13 cellular contexts compared by ENCODE assay signal in the genomic region with DNA sequence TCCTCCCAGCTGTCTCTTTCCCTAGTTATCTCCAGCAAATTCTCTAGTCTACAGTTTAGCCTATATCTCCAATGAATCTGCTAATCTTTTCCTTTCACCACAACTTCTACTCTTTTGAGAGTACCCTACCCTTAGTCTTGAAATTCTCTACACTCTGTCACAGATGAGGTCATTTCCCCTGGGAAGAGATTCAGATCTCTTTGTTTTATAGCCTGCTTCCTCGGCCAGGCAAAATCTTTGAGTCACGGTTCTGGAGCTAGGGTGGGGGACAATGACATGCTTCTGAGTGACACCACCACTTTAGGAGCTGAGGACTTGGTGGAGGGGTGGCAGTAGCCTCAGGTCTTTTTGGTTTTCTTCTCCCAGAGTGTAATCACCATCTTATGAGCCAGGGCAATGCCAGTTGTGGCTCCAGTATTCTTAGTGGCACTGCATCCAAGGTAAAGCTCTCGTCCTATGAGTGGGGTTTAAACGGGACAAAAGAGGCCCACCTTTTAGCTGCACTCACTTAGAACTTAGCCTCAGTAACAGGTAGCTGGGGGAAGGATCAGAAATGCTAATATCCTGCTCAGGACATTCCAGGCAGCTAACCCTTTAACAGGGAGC.
A peak's percentile ranks its signal among the peaks of the same experiment; 100 is the strongest.
DNase-seq lines count a peak whose midpoint lies in the region; ATAC-seq and TF ChIP-seq lines count a peak whose summit lies in the region.
"Had no signal": no experiment of that assay in that cellular context is flagged by ENCODE, and none has a peak within 500 bp of the region (broad histone marks: within the 10 kb centered on the region; RNA-seq: fewer than 3 reads in every experiment).

No MANE protein-coding gene starts in this region.

- no peaks in the 10 kb centered on the region for H3K27me3 ChIP-seq in heart left ventricle
- H3K27me3 ChIP-seq in right atrium auricular region = no peaks in the 10 kb centered on the region
- H3K27me3 ChIP-seq in foreskin keratinocyte = no peaks in the 10 kb centered on the region

- H3K36me3 ChIP-seq in heart left ventricle (no peaks in the 10 kb centered on the region), right atrium auricular region (no peaks in the 10 kb centered on the region)
- H3K36me3 ChIP-seq: thoracic aorta had no signal

- TF ChIP-seq CTCF in heart left ventricle (IDR thresholded peaks at IDR 0.05) (no peak), right atrium auricular region (IDR thresholded peaks at IDR 0.05) (no peak), foreskin keratinocyte (conservative IDR thresholded peaks at IDR 0.05) (no peak)

- H3K4me3 ChIP-seq in heart left ventricle (no peak overlapping the region), right atrium auricular region (no peak overlapping the region)
- H3K4me3 ChIP-seq: thoracic aorta had no signal

- 58 to 72% (median 67%) methylated on average over 4 of the region's 4 CpGs for WGBS in heart left ventricle, 4 donors

- intact Hi-C loops in heart left ventricle (cut with DNase I) = no loop called here

- H3K4me1 ChIP-seq in heart left ventricle = peaks cover 0 to 18% (median 8%) of the 10 kb centered on the region in 12 donors
- H3K4me1 ChIP-seq in right atrium auricular region = peaks cover 0 to 11% of the 10 kb centered on the region in 2 donors
- H3K4me1 ChIP-seq in foreskin keratinocyte = no peaks in the 10 kb centered on the region

- H3K27me3 Mint-ChIP-seq in stimulated activated memory B cell treated with anti-CD40 and anti-IgM and Interleukin-4, amounts not matched to agents 10 μg/mL and 1 μg/mL and 100 μg/mL, for 72 hours = no peaks in the 10 kb centered on the region
- H3K27me3 Mint-ChIP-seq in T-cell = no peaks in the 10 kb centered on the region

- H3K36me3 Mint-ChIP-seq in stimulated activated memory B cell treated with anti-CD40 and anti-IgM and Interleukin-4, amounts not matched to agents 10 μg/mL and 1 μg/mL and 100 μg/mL, for 72 hours = peaks cover 44% of the 10 kb centered on the region
- peaks cover 45% of the 10 kb centered on the region for H3K36me3 Mint-ChIP-seq in T-cell

- peaks cover 35% of the 10 kb centered on the region for H3K4me1 Mint-ChIP-seq in stimulated activated memory B cell treated with anti-CD40 and anti-IgM and Interleukin-4, amounts not matched to agents 10 μg/mL and 1 μg/mL and 100 μg/mL, for 72 hours
- H3K4me1 Mint-ChIP-seq in T-cell = peaks cover 48 to 68% (median 59%) of the 10 kb centered on the region in 3 donors

- CTCF ChIA-PET in T-cell (lab: Charles Lee) = no interaction called here

- POLR2A ChIA-PET in T-cell (lab: Charles Lee) = no interaction called here

- peak overlapping the region; percentile 8 for H3K27ac Mint-ChIP-seq in stimulated activated memory B cell treated with anti-CD40 and anti-IgM and Interleukin-4, amounts not matched to agents 10 μg/mL and 1 μg/mL and 100 μg/mL, for 72 hours
- peak overlapping the region in 1 of 2 donors; percentile 64 for H3K27ac Mint-ChIP-seq in T-cell

- no peak for TF ChIP-seq POLR2A in heart left ventricle (IDR thresholded peaks at IDR 0.05)

- H3K9me3 Mint-ChIP-seq in stimulated activated memory B cell treated with anti-CD40 and anti-IgM and Interleukin-4, amounts not matched to agents 10 μg/mL and 1 μg/mL and 100 μg/mL, for 72 hours = peaks cover 9% of the 10 kb centered on the region
- H3K9me3 Mint-ChIP-seq in T-cell = peaks cover 4 to 20% (median 9%) of the 10 kb centered on the region in 3 donors

- H3K4me3 Mint-ChIP-seq in stimulated activated memory B cell treated with anti-CD40 and anti-IgM and Interleukin-4, amounts not matched to agents 10 μg/mL and 1 μg/mL and 100 μg/mL, for 72 hours = no peak overlapping the region
- no peak overlapping the region for H3K4me3 Mint-ChIP-seq in T-cell

- ATAC-seq in heart left ventricle = peak; percentile 64 to 91 (median 72)
- ATAC-seq in foreskin keratinocyte = peak; percentile 24
- no peak for ATAC-seq in stimulated activated memory B cell treated with anti-CD40 and anti-IgM and Interleukin-4, amounts not matched to agents 10 μg/mL and 1 μg/mL and 100 μg/mL, for 72 hours
- no peak for ATAC-seq in GM19023 (IDR thresholded peaks at IDR 0.05; ENCODE audit: unreplicated experiment)
- ATAC-seq in T-cell (replicated peaks in 1 of 4) = no peak

- peak overlapping the region in 2 of 12 donors; percentile 33 to 36 for H3K27ac ChIP-seq in heart left ventricle
- no peak overlapping the region for H3K27ac ChIP-seq in right atrium auricular region
- no peak overlapping the region for H3K27ac ChIP-seq in foreskin keratinocyte
- H3K27ac ChIP-seq: thoracic aorta had no signal

- peaks cover 0 to 21% (median 9%) of the 10 kb centered on the region in 12 donors for H3K9me3 ChIP-seq in heart left ventricle
- H3K9me3 ChIP-seq in right atrium auricular region = peaks cover 0 to 15% of the 10 kb centered on the region in 2 donors

- DNase-seq in heart left ventricle = peak in 1 of 5 donors; percentile 41
- DNase-seq in right atrium auricular region (ENCODE audit: low spot score) = no peak
- DNase-seq in T1000 (lab: John Stamatoyannopoulos, UW) = peak; percentile 19
- peak in 1 of 2 donors; percentile 34 for DNase-seq in foreskin keratinocyte
- no peak for DNase-seq in T-cell
- DNase-seq in activated naive CD4-positive, alpha-beta T cell treated with anti-CD3 and anti-CD28 coated beads, Interleukin-2, amount 50 U/mL, for 16 hours = no peak
- DNase-seq: activated CD4-positive, alpha-beta T cell treated with anti-CD3 and anti-CD28 coated beads, Interleukin-2, amount 50 U/mL, for 4 hours; activated naive CD4-positive, alpha-beta T cell; NCI-H146; NCI-H748 treated with DMSO at 0.1 percent for 48 hours had no signal

Comparison
In these comparisons a context has a peak if more than half of its experiments do, and no peak if none do; other contexts are left out.
1. ATAC-seq: peak in heart left ventricle (4 of 4) and foreskin keratinocyte (single experiment); none in stimulated activated memory B cell treated with anti-CD40 and anti-IgM and Interleukin-4, amounts not matched to agents 10 μg/mL and 1 μg/mL and 100 μg/mL, for 72 hours (single experiment), GM19023 (single experiment) and T-cell (0 of 4).